8 cellular contexts compared by ENCODE assay signal in the genomic region with DNA sequence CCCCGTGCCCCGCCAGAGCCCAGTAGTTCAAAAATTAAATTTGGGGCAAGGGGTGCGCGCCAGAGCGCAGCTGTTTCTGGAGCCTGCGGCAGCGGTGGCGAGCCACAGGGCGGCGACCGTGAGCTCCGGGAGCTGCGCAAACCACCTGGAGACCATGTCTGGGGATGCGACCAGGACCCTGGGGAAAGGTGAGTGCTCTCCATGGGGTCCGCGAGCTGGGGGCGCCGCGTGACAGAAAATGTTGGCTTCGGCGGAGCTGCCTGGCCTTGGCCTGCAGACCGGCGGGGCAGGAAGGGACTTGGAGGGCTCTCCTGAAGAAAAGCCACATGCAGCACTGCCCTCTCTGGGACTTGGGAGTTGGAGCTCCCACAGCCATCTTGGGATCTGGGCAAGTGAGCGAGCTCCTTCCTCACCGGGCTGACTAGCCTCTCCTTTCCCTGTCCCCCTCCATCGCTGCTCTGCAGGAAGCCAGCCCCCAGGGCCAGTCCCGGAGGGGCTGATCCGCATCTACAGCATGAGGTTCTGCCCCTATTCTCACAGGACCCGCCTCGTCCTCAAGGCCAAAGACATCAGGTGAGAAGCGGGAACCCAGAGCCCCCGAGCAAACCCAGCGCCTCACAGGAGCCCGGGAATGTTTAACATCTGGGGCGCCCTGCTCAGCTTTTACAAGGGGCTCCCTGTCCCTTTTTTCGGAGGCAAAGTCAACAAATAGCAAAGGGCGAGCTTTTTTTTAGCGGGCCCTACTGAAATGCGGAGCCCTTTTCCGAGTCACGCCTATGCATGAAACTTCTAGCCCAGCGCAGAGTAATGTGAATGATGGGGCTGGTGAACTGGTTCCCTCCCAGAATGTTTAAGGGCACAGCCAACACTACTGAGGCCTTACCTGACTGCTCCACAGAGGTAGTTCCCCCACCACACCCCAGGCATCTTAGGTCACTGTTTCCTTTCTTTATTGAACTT. TPM values are rescaled to one million over a fixed set of nuclear protein-coding genes. Genes with fewer than 3 reads are reported as not detected.
DNase-seq lines count a peak whose midpoint lies in the region; ATAC-seq and TF ChIP-seq lines count a peak whose summit lies in the region.

No MANE protein-coding gene starts in this region.

- peaks cover 19% of the 10 kb centered on the region for H3K27me3 Mint-ChIP-seq in activated CD8-positive, alpha-beta T cell treated with anti-CD3 and anti-CD28 coated beads for 36 hours
- peaks cover 13 to 40% of the 10 kb centered on the region in 2 donors for H3K27me3 Mint-ChIP-seq in effector memory CD8-positive, alpha-beta T cell
- H3K27me3 Mint-ChIP-seq in mesothelial cell of epicardium (ENCODE audit: low read depth): peaks cover 2% of the 10 kb centered on the region

- TF ChIP-seq CTCF in AG04449 (IDR thresholded peaks at IDR 0.05; ENCODE audit: insufficient read depth, low read length, missing control alignments): peak; percentile 92
- peak; percentile 64 for TF ChIP-seq CTCF in IMR-90 (conservative IDR thresholded peaks at IDR 0.05; ENCODE audit: low read depth, low read length)
- TF ChIP-seq CTCF in activated CD8-positive, alpha-beta T cell treated with anti-CD3 and anti-CD28 coated beads for 36 hours (IDR thresholded peaks at IDR 0.05): peak; percentile 90
- TF ChIP-seq CTCF in mesothelial cell of epicardium (IDR thresholded peaks at IDR 0.05; ENCODE audit: unreplicated experiment): peak; percentile 75
- TF ChIP-seq CTCF in suprapubic skin (IDR thresholded peaks at IDR 0.05): peak; percentile 62 to 88

- peaks cover 13% of the 10 kb centered on the region for H3K4me1 ChIP-seq in IMR-90 (ENCODE audit: control insufficient read depth, insufficient read depth, low read length)
- peaks cover 11% of the 10 kb centered on the region for H3K4me1 ChIP-seq in suprapubic skin

- no peaks in the 10 kb centered on the region for H4K20me1 ChIP-seq in IMR-90 (ENCODE audit: insufficient read depth, low read length)

- peaks cover 0 to 4% of the 10 kb centered on the region in 2 experiments; a peak in 1 of 4 replicates for H3K79me1 ChIP-seq in IMR-90 (ENCODE audit: low read depth in 1 of 2, low read length in 2 of 2)

- H3K27ac ChIP-seq in IMR-90 (ENCODE audit: insufficient read depth, low read length): no peak overlapping the region
- peak overlapping the region; percentile 83 for H3K27ac ChIP-seq in suprapubic skin

- H3K36me3 ChIP-seq in IMR-90 (ENCODE audit: control insufficient read depth, insufficient read depth, low read length) (no peaks in the 10 kb centered on the region), suprapubic skin (no peaks in the 10 kb centered on the region)

- no peak overlapping the region for H4K91ac ChIP-seq in IMR-90 (ENCODE audit: insufficient read depth, low read depth, low read length)

- 8% methylated on average over 17 of the region's 42 CpGs; no CpG with 5 or more reads in 1 of the 2 experiments for WGBS in IMR-90 (ENCODE audit: extremely low coverage in 2 of 2, insufficient read length in 1 of 2), 2 experiments
- WGBS in suprapubic skin: 7% methylated on average over 37 of the region's 42 CpGs

- H3K36me3 Mint-ChIP-seq in activated CD8-positive, alpha-beta T cell treated with anti-CD3 and anti-CD28 coated beads for 36 hours (ENCODE audit: low read depth): no peaks in the 10 kb centered on the region
- H3K36me3 Mint-ChIP-seq in effector memory CD8-positive, alpha-beta T cell (ENCODE audit: insufficient read depth): no peaks in the 10 kb centered on the region
- no peaks in the 10 kb centered on the region for H3K36me3 Mint-ChIP-seq in mesothelial cell of epicardium

- 0 out of 2 replicates have a peak overlapping the region, but pooled peaks have one; percentile 38 for H4K5ac ChIP-seq in IMR-90 (ENCODE audit: low read depth, low read length)

- dilution Hi-C loops in IMR-90 (cut with HindIII; ENCODE audit: low sequenced_read_pairs, unreplicated experiment): no loop called here

- H3K23ac ChIP-seq in IMR-90 (ENCODE audit: low read depth, low read length): peak overlapping the region; percentile 56; the same call in 1 of the 2 replicates

- no peaks in the 10 kb centered on the region for H3K9me3 Mint-ChIP-seq in activated CD8-positive, alpha-beta T cell treated with anti-CD3 and anti-CD28 coated beads for 36 hours
- no peaks in the 10 kb centered on the region for H3K9me3 Mint-ChIP-seq in effector memory CD8-positive, alpha-beta T cell
- no peaks in the 10 kb centered on the region for H3K9me3 Mint-ChIP-seq in mesothelial cell of epicardium

- H4K8ac ChIP-seq in IMR-90 (ENCODE audit: low read depth in 2 of 2, low read length in 2 of 2): peak overlapping the region; percentile 30 to 56; a peak in 1 of 4 replicates

- POLR2A ChIA-PET in AG04449 (lab: Yijun Ruan, JAX) (interaction anchor here (1.1 to 2.3 kb wide), 5 partner anchors 18 to 76 kb away, joined by 4 to 14 read pairs (median 4); a partner anchor contains a TSS), IMR-90 (lab: Charles Lee; ENCODE audit: unreplicated experiment) (interaction anchor here (0.6 to 0.7 kb wide), 2 partner anchors 51 to 366 kb away, joined by 3 read pairs; no protein-coding TSS in a partner anchor)
- POLR2A ChIA-PET in activated CD8-positive, alpha-beta T cell treated with anti-CD3 and anti-CD28 coated beads for 36 hours (lab: Charles Lee): interaction anchor here (0.6 to 2.0 kb wide), 5 partner anchors 14 to 153 kb away, joined by 3 to 10 read pairs (median 3); a partner anchor contains a TSS

- in situ Hi-C loops in IMR-90 (cut with MboI; ENCODE audit: low sequenced_read_pairs): no loop called here

- H2BK5ac ChIP-seq in IMR-90 (ENCODE audit: low read depth, low read length, poor library complexity, severe bottlenecking): no peak overlapping the region

- no peak overlapping the region for H3K27ac Mint-ChIP-seq in activated CD8-positive, alpha-beta T cell treated with anti-CD3 and anti-CD28 coated beads for 36 hours
- H3K27ac Mint-ChIP-seq in effector memory CD8-positive, alpha-beta T cell: no peak overlapping the region
- no peak overlapping the region for H3K27ac Mint-ChIP-seq in mesothelial cell of epicardium

- ATAC-seq in GM19351 (IDR thresholded peaks at IDR 0.05; ENCODE audit: unreplicated experiment) (peak; percentile 87), IMR-90 (ENCODE audit: low read depth) (peak; percentile 84)
- peak; percentile 93 for ATAC-seq in activated CD8-positive, alpha-beta T cell treated with anti-CD3 and anti-CD28 coated beads for 36 hours
- peak; percentile 84 for ATAC-seq in effector memory CD8-positive, alpha-beta T cell (replicated peaks)

- peak overlapping the region; percentile 83 for H3K4me2 ChIP-seq in IMR-90 (ENCODE audit: low read depth, low read length)

- H2BK15ac ChIP-seq in IMR-90 (ENCODE audit: low read depth, low read length): no peak overlapping the region

- peaks cover 8% of the 10 kb centered on the region for H3K4me1 Mint-ChIP-seq in activated CD8-positive, alpha-beta T cell treated with anti-CD3 and anti-CD28 coated beads for 36 hours (ENCODE audit: low read depth)
- no peaks in the 10 kb centered on the region for H3K4me1 Mint-ChIP-seq in effector memory CD8-positive, alpha-beta T cell (ENCODE audit: low read depth in 2 of 2)
- peaks cover 8% of the 10 kb centered on the region for H3K4me1 Mint-ChIP-seq in mesothelial cell of epicardium

- H3K4ac ChIP-seq in IMR-90 (ENCODE audit: low read depth, low read length): no peak overlapping the region

- CTCF ChIA-PET in AG04449 (lab: Yijun Ruan, JAX): interaction anchor here (0.7 to 12.9 kb wide), 33 partner anchors 9 to 389 kb away, joined by 3 to 557 read pairs (median 7); a partner anchor contains a TSS
- CTCF ChIA-PET in IMR-90 (lab: Yijun Ruan, JAX): interaction anchor here (0.6 to 3.5 kb wide), 13 partner anchors 8 to 76 kb away, joined by 3 to 15 read pairs (median 5); a partner anchor contains a TSS
- CTCF ChIA-PET in activated CD8-positive, alpha-beta T cell treated with anti-CD3 and anti-CD28 coated beads for 36 hours (lab: Charles Lee): interaction anchor here (0.8 to 12.2 kb wide), 54 partner anchors 9 to 578 kb away, joined by 3 to 239 read pairs (median 4); a partner anchor contains a TSS

- TF ChIP-seq POLR2A in IMR-90 (IDR thresholded peaks at IDR 0.05; ENCODE audit: low read depth, low read length) (no peak), suprapubic skin (IDR thresholded peaks at IDR 0.05) (no peak)

- H3K9me3 ChIP-seq in IMR-90 (ENCODE audit: control insufficient read depth, insufficient read depth, low read length) (no peaks in the 10 kb centered on the region), suprapubic skin (no peaks in the 10 kb centered on the region)

- H2AK5ac ChIP-seq in IMR-90 (ENCODE audit: low read depth, low read length): peak overlapping the region; percentile 50; the same call in 1 of the 2 replicates

- no peak overlapping the region for H3K18ac ChIP-seq in IMR-90 (ENCODE audit: low read depth, low read length)

- H3K27me3 ChIP-seq in IMR-90 (ENCODE audit: control insufficient read depth, insufficient read depth, low read length): no peaks in the 10 kb centered on the region
- H3K27me3 ChIP-seq in suprapubic skin: peaks cover 6% of the 10 kb centered on the region

- no peak overlapping the region for H2AK9ac ChIP-seq in IMR-90 (replicated peaks; ENCODE audit: low read depth, low read length, poor library complexity)

- peak; percentile 49 for TF ChIP-seq RAD21 in IMR-90 (IDR thresholded peaks at IDR 0.05; ENCODE audit: low read length)

- H3K4me3 ChIP-seq in AG04449 (ENCODE audit: low read depth, low read length): peak overlapping the region; percentile 41
- H3K4me3 ChIP-seq in IMR-90 (ENCODE audit: insufficient read depth, low read depth, low read length): peak overlapping the region; percentile 29
- H3K4me3 ChIP-seq in suprapubic skin: peak overlapping the region; percentile 54

- peak overlapping the region; percentile 85 for H2AFZ ChIP-seq in IMR-90 (replicated peaks; ENCODE audit: low read length, poor library complexity)

- BruUV-seq in IMR-90 (replicated peaks; lab: Mats Ljungman, UMichigan): no TSS peak

- DNase-seq in AG04449 (ENCODE audit: low read depth, low spot score): no peak
- DNase-seq in IMR-90: no peak
- DNase-seq in activated CD8-positive, alpha-beta T cell treated with anti-CD3 and anti-CD28 coated beads for 36 hours: peak; percentile 59
- peak in 2 of 3 experiments; percentile 29 to 33 for DNase-seq in effector memory CD8-positive, alpha-beta T cell
- peak in 1 of 2 experiments; percentile 59 for DNase-seq in mesothelial cell of epicardium (ENCODE audit: low spot score in 2 of 2, unreplicated experiment in 2 of 2)
- no peak for DNase-seq in suprapubic skin (ENCODE audit: low spot score in 2 of 2)
- DNase-seq in middle frontal gyrus (ENCODE audit: extremely low spot score, low spot score): no peak

- 0 out of 2 replicates have a peak overlapping the region, but pooled peaks have one; percentile 18 for H2BK120ac ChIP-seq in IMR-90 (ENCODE audit: low read depth, low read length)

- H3K9me1 ChIP-seq in IMR-90 (ENCODE audit: insufficient read depth, low read length): no peaks in the 10 kb centered on the region; the same call in 1 of the 2 replicates

- H3K9ac ChIP-seq in IMR-90 (ENCODE audit: low read depth, low read length): peak overlapping the region; percentile 47; the same call in 1 of the 2 replicates

- peak overlapping the region; percentile 62 for H3K4me3 Mint-ChIP-seq in activated CD8-positive, alpha-beta T cell treated with anti-CD3 and anti-CD28 coated beads for 36 hours
- H3K4me3 Mint-ChIP-seq in effector memory CD8-positive, alpha-beta T cell: peak overlapping the region in 1 of 2 donors; percentile 42
- peak overlapping the region; percentile 66 for H3K4me3 Mint-ChIP-seq in mesothelial cell of epicardium

- TF ChIP-seq EP300 in suprapubic skin (IDR thresholded peaks at IDR 0.05): no peak

- H2BK20ac ChIP-seq in IMR-90 (ENCODE audit: low read depth, low read length): no peak overlapping the region

- no peak overlapping the region for H3K56ac ChIP-seq in IMR-90 (ENCODE audit: extremely low read depth, insufficient read depth, low read length)

- no peak overlapping the region for H3K14ac ChIP-seq in IMR-90 (replicated peaks; ENCODE audit: low read depth, low read length)

- intact Hi-C loops in IMR-90 (cut with micrococcal nuclease): loop anchor here (1.0 kb wide), 1 partner anchor 75 kb away; no protein-coding TSS in a partner anchor
- intact Hi-C loops in activated CD8-positive, alpha-beta T cell treated with anti-CD3 and anti-CD28 coated beads for 36 hours (cut with micrococcal nuclease): no loop called here

RNA-seq across cellular contexts. Expression of a gene that starts 6.1 kb away (rescaled TPM):
- total RNA-seq in IMR-90 (2012; rRNA removed) (1.9 and 2.3 TPM in 2 replicates), mesothelial cell of epicardium (11.7 to 13.5 TPM (median 12.7 TPM) in 3 replicates), suprapubic skin (10 to 100 TPM; 19.0 to 35.5 (median 25.4) TPM)
- 1.1 and 1.4 TPM in 2 replicates for polyA plus RNA-seq in IMR-90 (2012; rRNA removed)
- 1.0 and 3.0 TPM in 2 replicates for polyA plus RNA-seq in IMR-90 (2012; cell fraction: cytosol; rRNA removed)
- 1.2 and 2.8 TPM in 2 replicates for polyA plus RNA-seq in IMR-90 (2012; cell fraction: nucleus; rRNA removed; ENCODE audit: low replicate concordance)
- 1 to 10 TPM; 1.8 to 2.7 TPM for total RNA-seq in activated CD8-positive, alpha-beta T cell treated with anti-CD3 and anti-CD28 coated beads for 36 hours

RNA-seq across cellular contexts. Expression of a gene that starts 20.4 kb away (rescaled TPM):
- 258 and 330 TPM in 2 replicates for total RNA-seq in IMR-90 (2012; rRNA removed)
- polyA plus RNA-seq in IMR-90 (2012; rRNA removed): 186 and 189 TPM in 2 replicates
- 142 and 178 TPM in 2 replicates for polyA plus RNA-seq in IMR-90 (2012; cell fraction: cytosol; rRNA removed)
- polyA plus RNA-seq in IMR-90 (2012; cell fraction: nucleus; rRNA removed; ENCODE audit: low replicate concordance): 39.1 and 96.8 TPM in 2 replicates
- total RNA-seq in activated CD8-positive, alpha-beta T cell treated with anti-CD3 and anti-CD28 coated beads for 36 hours: 100 to 1,000 TPM; 179 to 189 TPM
- total RNA-seq in mesothelial cell of epicardium: 62.8 to 65.5 TPM (median 65.2 TPM) in 3 replicates
- 10 to 100 TPM; 38.2 to 61.4 (median 56.7) TPM for total RNA-seq in suprapubic skin

RNA-seq across cellular contexts. Expression of a gene that starts 42.9 kb away (rescaled TPM):
- total RNA-seq in IMR-90 (2012; rRNA removed) (under 0.01 TPM in 1 of 2 replicates, not detected in the other), mesothelial cell of epicardium (1.0 to 2.1 TPM (median 1.9 TPM) in 3 replicates), suprapubic skin (1 to 10 TPM in 2 of 4 donors, under 1 TPM in 2; 0.76 to 1.5 (median 0.99) TPM)
- 0.05 and 0.07 TPM in 2 replicates for polyA plus RNA-seq in IMR-90 (2012; rRNA removed)
- 0.04 TPM in 1 of 2 replicates, not detected in the other for polyA plus RNA-seq in IMR-90 (2012; cell fraction: cytosol; rRNA removed)
- 0.02 TPM in 1 of 2 replicates, not detected in the other for polyA plus RNA-seq in IMR-90 (2012; cell fraction: nucleus; rRNA removed; ENCODE audit: low replicate concordance)
- total RNA-seq in activated CD8-positive, alpha-beta T cell treated with anti-CD3 and anti-CD28 coated beads for 36 hours: under 1 TPM in 1 of 2 experiments, not detected in 1; 0.16 TPM

Comparison
In these comparisons a context has a peak if more than half of its experiments do, and no peak if none do; other contexts are left out.
1. DNase-seq: peak in activated CD8-positive, alpha-beta T cell treated with anti-CD3 and anti-CD28 coated beads for 36 hours (single experiment) and effector memory CD8-positive, alpha-beta T cell (2 of 3); none in AG04449 (single experiment), IMR-90 (single experiment), suprapubic skin (0 of 2) and middle frontal gyrus (single experiment).
2. Peak in every context shown above with its lines, with median percentiles within 50 percentile points of each other: H3K4me3 ChIP-seq, CTCF ChIP-seq and ATAC-seq.